In genomic region chrX:9700555-9700954, GRCh38 we compare ENCODE assay signal across 1 cellular context.
TF ChIP-seq lines count a peak whose summit lies in the region.

No MANE protein-coding gene starts in this region.

TF ChIP-seq in WTC11, 78 proteins besides CTCF, POLR2A, EP300 and RAD21 (continued from another document):
- TF ChIP-seq ARID4B (CRISPR knock-in tag; IDR thresholded peaks at IDR 0.05; ENCODE audit: borderline replicate concordance) (no peak), JUN (CRISPR knock-in tag; IDR thresholded peaks at IDR 0.05) (no peak)
- TF ChIP-seq, protein P1, sequence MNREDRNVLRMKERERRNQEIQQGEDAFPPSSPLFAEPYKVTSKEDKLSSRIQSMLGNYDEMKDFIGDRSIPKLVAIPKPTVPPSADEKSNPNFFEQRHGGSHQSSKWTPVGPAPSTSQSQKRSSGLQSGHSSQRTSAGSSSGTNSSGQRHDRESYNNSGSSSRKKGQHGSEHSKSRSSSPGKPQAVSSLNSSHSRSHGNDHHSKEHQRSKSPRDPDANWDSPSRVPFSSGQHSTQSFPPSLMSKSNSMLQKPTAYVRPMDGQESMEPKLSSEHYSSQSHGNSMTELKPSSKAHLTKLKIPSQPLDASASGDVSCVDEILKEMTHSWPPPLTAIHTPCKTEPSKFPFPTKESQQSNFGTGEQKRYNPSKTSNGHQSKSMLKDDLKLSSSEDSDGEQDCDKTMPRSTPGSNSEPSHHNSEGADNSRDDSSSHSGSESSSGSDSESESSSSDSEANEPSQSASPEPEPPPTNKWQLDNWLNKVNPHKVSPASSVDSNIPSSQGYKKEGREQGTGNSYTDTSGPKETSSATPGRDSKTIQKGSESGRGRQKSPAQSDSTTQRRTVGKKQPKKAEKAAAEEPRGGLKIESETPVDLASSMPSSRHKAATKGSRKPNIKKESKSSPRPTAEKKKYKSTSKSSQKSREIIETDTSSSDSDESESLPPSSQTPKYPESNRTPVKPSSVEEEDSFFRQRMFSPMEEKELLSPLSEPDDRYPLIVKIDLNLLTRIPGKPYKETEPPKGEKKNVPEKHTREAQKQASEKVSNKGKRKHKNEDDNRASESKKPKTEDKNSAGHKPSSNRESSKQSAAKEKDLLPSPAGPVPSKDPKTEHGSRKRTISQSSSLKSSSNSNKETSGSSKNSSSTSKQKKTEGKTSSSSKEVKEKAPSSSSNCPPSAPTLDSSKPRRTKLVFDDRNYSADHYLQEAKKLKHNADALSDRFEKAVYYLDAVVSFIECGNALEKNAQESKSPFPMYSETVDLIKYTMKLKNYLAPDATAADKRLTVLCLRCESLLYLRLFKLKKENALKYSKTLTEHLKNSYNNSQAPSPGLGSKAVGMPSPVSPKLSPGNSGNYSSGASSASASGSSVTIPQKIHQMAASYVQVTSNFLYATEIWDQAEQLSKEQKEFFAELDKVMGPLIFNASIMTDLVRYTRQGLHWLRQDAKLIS (CRISPR knock-in tag; IDR thresholded peaks at IDR 0.05; ENCODE audit: borderline replicate concordance) = no peak
